In the genomic region with DNA sequence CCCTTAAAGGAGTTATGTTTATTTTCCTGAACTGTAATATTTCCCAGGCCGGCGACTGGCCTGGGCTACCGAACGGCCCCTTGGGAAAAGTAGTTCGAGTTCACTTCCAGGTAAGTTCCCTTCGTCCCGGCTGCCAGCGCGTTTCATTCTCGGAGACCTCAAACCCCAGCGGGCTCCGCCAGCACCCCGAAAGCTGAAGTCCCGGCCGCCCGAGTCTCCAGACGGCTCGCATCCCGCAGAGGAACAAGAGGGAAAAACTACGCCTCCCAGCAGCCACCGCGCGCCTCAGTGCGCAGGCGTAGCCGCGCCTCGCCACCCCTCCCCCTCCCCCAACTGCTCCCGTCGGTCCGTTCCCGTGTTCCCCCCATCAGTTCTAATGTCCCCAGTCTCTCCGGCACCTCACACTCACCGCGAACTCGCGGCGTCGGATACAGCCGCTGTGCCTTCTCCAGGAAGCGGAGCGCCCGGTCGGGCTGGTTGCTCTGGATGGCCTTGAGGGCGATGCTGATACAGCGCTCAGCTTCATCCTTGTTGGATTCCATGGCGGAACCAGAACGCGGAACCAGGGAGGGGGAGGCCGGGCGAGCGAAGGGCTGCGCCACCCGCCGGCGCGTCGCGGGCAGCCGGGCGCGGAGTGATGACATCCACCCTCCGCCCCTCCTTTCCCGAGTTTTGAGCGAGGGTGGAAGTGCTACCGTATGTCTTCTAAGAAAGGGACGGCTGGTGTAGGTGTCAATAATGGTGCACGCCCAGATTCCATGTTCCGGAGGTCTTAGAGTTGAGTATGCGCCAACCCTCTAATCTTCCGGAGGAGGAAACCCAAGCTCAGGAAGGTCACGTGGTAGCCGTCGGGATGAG, we compare ENCODE assay signal across 2 cellular contexts.
TF ChIP-seq lines count a peak whose summit lies in the region.

A gene (minus strand): TSS at position 564 of the 858 bp plus-strand sequence. CDS start 22 bp downstream, at position 542.

TF ChIP-seq in HEK293, 187 proteins besides CTCF, POLR2A, EP300 and RAD21 (continued from another document and continues in another):
- TF ChIP-seq, protein P1, sequence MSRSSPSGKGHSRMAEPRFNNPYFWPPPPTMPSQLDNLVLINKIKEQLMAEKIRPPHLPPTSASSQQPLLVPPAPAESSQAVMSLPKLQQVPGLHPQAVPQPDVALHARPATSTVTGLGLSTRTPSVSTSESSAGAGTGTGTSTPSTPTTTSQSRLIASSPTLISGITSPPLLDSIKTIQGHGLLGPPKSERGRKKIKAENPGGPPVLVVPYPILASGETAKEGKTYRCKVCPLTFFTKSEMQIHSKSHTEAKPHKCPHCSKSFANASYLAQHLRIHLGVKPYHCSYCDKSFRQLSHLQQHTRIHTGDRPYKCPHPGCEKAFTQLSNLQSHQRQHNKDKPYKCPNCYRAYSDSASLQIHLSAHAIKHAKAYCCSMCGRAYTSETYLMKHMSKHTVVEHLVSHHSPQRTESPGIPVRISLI (tag by site-specific recombination; IDR thresholded peaks at IDR 0.05) = peak; percentile 66; the same call in 1 of the 2 replicates
- TF ChIP-seq ZNF747 (tag by site-specific recombination; IDR thresholded peaks at IDR 0.05) = no peak
- TF ChIP-seq ZNF426 (tag by site-specific recombination; IDR thresholded peaks at IDR 0.05) = no peak
- no peak; the same call in none of the 2 replicates for TF ChIP-seq KLF8 (tag by site-specific recombination; IDR thresholded peaks at IDR 0.05)
- no peak for TF ChIP-seq RBAK (tag by site-specific recombination; IDR thresholded peaks at IDR 0.05)
- TF ChIP-seq, protein P2, sequence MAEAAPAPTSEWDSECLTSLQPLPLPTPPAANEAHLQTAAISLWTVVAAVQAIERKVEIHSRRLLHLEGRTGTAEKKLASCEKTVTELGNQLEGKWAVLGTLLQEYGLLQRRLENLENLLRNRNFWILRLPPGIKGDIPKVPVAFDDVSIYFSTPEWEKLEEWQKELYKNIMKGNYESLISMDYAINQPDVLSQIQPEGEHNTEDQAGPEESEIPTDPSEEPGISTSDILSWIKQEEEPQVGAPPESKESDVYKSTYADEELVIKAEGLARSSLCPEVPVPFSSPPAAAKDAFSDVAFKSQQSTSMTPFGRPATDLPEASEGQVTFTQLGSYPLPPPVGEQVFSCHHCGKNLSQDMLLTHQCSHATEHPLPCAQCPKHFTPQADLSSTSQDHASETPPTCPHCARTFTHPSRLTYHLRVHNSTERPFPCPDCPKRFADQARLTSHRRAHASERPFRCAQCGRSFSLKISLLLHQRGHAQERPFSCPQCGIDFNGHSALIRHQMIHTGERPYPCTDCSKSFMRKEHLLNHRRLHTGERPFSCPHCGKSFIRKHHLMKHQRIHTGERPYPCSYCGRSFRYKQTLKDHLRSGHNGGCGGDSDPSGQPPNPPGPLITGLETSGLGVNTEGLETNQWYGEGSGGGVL (tag by site-specific recombination; IDR thresholded peaks at IDR 0.05) = peak; percentile 73
- TF ChIP-seq ZNF16 (tag by site-specific recombination; IDR thresholded peaks at IDR 0.05; ENCODE audit: low read depth) = no peak
- TF ChIP-seq ZBTB20 (tag by site-specific recombination; IDR thresholded peaks at IDR 0.05) = peak; percentile 86
- no peak for TF ChIP-seq ZNF114 (tag by site-specific recombination; IDR thresholded peaks at IDR 0.05)
- no peak for TF ChIP-seq ZNF791 (tag by site-specific recombination; IDR thresholded peaks at IDR 0.05)
- no peak for TF ChIP-seq ZNF311 (tag by site-specific recombination; IDR thresholded peaks at IDR 0.05; ENCODE audit: borderline replicate concordance)
- no peak for TF ChIP-seq GFI1B (tag by site-specific recombination; IDR thresholded peaks at IDR 0.05)
- TF ChIP-seq, protein P3, sequence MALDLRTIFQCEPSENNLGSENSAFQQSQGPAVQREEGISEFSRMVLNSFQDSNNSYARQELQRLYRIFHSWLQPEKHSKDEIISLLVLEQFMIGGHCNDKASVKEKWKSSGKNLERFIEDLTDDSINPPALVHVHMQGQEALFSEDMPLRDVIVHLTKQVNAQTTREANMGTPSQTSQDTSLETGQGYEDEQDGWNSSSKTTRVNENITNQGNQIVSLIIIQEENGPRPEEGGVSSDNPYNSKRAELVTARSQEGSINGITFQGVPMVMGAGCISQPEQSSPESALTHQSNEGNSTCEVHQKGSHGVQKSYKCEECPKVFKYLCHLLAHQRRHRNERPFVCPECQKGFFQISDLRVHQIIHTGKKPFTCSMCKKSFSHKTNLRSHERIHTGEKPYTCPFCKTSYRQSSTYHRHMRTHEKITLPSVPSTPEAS (tag by site-specific recombination; IDR thresholded peaks at IDR 0.05) = peak; percentile 38
- TF ChIP-seq ZNF23 (tag by site-specific recombination; IDR thresholded peaks at IDR 0.05; ENCODE audit: borderline replicate concordance) = no peak
- TF ChIP-seq, protein P4, sequence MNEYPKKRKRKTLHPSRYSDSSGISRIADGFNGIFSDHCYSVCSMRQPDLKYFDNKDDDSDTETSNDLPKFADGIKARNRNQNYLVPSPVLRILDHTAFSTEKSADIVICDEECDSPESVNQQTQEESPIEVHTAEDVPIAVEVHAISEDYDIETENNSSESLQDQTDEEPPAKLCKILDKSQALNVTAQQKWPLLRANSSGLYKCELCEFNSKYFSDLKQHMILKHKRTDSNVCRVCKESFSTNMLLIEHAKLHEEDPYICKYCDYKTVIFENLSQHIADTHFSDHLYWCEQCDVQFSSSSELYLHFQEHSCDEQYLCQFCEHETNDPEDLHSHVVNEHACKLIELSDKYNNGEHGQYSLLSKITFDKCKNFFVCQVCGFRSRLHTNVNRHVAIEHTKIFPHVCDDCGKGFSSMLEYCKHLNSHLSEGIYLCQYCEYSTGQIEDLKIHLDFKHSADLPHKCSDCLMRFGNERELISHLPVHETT (tag by site-specific recombination; IDR thresholded peaks at IDR 0.05) = peak; percentile 70; the same call in 1 of the 2 replicates
- TF ChIP-seq, protein P5, sequence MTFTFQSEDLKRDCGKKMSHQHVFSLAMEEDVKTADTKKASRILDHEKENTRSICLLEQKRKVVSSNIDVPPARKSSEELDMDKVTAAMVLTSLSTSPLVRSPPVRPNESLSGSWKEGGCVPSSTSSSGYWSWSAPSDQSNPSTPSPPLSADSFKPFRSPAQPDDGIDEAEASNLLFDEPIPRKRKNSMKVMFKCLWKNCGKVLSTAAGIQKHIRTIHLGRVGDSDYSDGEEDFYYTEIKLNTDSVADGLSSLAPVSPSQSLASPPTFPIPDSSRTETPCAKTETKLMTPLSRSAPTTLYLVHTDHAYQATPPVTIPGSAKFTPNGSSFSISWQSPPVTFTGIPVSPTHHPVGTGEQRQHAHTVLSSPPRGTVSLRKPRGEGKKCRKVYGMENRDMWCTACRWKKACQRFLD (tag by site-specific recombination; IDR thresholded peaks at IDR 0.05) = 0 out of 2 replicates have a peak, but pooled peaks have one; percentile 51
- peak; percentile 99 for TF ChIP-seq ZNF324 (tag by site-specific recombination; IDR thresholded peaks at IDR 0.05)
- 0 out of 2 replicates have a peak, but pooled peaks have one; percentile 14 for TF ChIP-seq ZNF707 (tag by site-specific recombination; IDR thresholded peaks at IDR 0.05)
- TF ChIP-seq ZSCAN30 (tag by site-specific recombination; IDR thresholded peaks at IDR 0.05) = peak; percentile 72; the same call in 1 of the 2 replicates

TF ChIP-seq in neural cell, 6 proteins besides CTCF, POLR2A, EP300 and RAD21 (continued from another document):
- TF ChIP-seq TAF1 (IDR thresholded peaks at IDR 0.05; ENCODE audit: low read depth) = peak; percentile 93
